ENCODE assay signal across 11 cellular contexts in the genomic region with DNA sequence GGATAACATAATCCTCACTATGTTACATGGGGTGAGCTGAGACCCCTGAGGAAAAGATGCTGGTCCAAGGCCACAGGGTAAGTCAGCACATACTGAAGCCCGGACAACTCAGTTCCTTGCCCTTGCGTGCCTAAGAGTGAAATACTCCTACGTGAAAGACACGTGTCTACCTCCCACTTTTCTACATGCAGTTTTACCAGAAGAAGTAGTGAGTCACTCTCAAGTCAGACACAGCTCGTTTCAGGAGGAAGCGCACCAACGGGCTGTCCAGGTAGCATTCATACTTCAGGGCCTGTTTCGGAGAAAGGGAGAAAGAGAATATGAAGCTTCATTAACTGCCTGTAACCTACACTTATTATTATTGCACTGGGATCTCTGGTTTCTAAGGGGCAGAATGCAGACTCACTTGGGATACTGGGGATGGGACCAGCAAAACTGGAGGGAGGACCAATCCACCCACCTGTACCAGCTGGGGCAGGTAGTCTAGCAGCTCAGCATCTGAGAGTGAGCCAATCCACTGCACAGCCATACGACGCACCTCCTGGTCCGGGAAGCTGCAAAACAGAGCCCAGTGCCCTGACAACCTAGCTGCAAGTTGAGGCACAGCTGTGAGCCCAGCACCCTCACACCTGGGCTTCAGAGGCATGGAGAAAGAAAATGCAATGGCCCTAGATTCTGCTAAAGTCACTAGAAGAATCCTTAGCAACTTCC. TPM values are rescaled to one million over a fixed set of nuclear protein-coding genes. Genes with fewer than 3 reads are reported as not detected.
DNase-seq lines count a peak whose midpoint lies in the region; ATAC-seq and TF ChIP-seq lines count a peak whose summit lies in the region.
"Had no signal": no experiment of that assay in that cellular context is flagged by ENCODE, and none has a peak within 500 bp of the region (broad histone marks: within the 10 kb centered on the region; RNA-seq: fewer than 3 reads in every experiment).

No MANE protein-coding gene starts in this region.

- intact Hi-C loops in activated T-helper 1 cell treated with anti-CD3 and anti-CD28 coated beads, Interleukin-12 subunit alpha, Interleukin-12 subunit beta, Interleukin-2, Interleukin-4 antibody, amounts not matched to agents 30 ng/mL and 10 ng/mL and 1 ng/mL, durations not matched to agents 14 hours and 24 hours and 36 hours (cut with micrococcal nuclease): loop anchor here (1.0 kb wide), 1 partner anchor 9 kb away; no protein-coding TSS in a partner anchor

- peak overlapping the region; percentile 88 for H3K27ac ChIP-seq in suprapubic skin

- H3K4me3 Mint-ChIP-seq in activated CD4-positive, alpha-beta T cell treated with anti-CD3 and anti-CD28 coated beads, Interleukin-2, amount 10 ng/mL, durations not matched to agents 7 days and 5 days: no peak overlapping the region
- H3K4me3 Mint-ChIP-seq in activated T-helper 1 cell treated with anti-CD3 and anti-CD28 coated beads, Interleukin-12 subunit alpha, Interleukin-12 subunit beta, Interleukin-2, Interleukin-4 antibody, amounts not matched to agents 30 ng/mL and 10 ng/mL and 1 ng/mL, durations not matched to agents 14 hours and 24 hours and 36 hours: peak overlapping the region; percentile 12
- H3K4me3 Mint-ChIP-seq in glutamatergic neuron (ENCODE audit: unreplicated experiment): peak overlapping the region; percentile 22

- DNase-seq in activated CD4-positive, alpha-beta T cell treated with anti-CD3 and anti-CD28 coated beads, Interleukin-2, amount 50 U/mL, for 48 hours: peak; percentile 33 to 50
- DNase-seq in activated CD4-positive, alpha-beta T cell treated with anti-CD3 and anti-CD28 coated beads, Interleukin-2, amount 10 ng/mL, durations not matched to agents 7 days and 5 days: no peak
- no peak for DNase-seq in activated T-helper 1 cell treated with anti-CD3 and anti-CD28 coated beads, Interleukin-12 subunit alpha, Interleukin-12 subunit beta, Interleukin-2, Interleukin-4 antibody, amounts not matched to agents 30 ng/mL and 10 ng/mL and 1 ng/mL, durations not matched to agents 14 hours and 24 hours and 36 hours (ENCODE audit: low spot score)
- no peak for DNase-seq in glutamatergic neuron
- no peak for DNase-seq in suprapubic skin (ENCODE audit: low spot score in 2 of 2)
- DNase-seq in NCI-H1092 treated with DMSO at 0.1 percent for 48 hours (lab: John Stamatoyannopoulos, UW): no peak
- no peak for DNase-seq in C1 segment of cervical spinal cord (lab: John Stamatoyannopoulos, UW)
- DNase-seq: DMS79 treated with DMSO at 0.1 percent for 48 hours, NCI-H1048 had no signal

- no peaks in the 10 kb centered on the region for H3K9me3 ChIP-seq in suprapubic skin
- H3K9me3 ChIP-seq: thyroid gland had no signal

- 60% methylated on average over 11 of the region's 11 CpGs for WGBS in suprapubic skin

- H3K36me3 Mint-ChIP-seq in activated CD4-positive, alpha-beta T cell treated with anti-CD3 and anti-CD28 coated beads, Interleukin-2, amount 10 ng/mL, durations not matched to agents 7 days and 5 days (ENCODE audit: low read depth): peaks cover 34% of the 10 kb centered on the region
- H3K36me3 Mint-ChIP-seq in activated T-helper 1 cell treated with anti-CD3 and anti-CD28 coated beads, Interleukin-12 subunit alpha, Interleukin-12 subunit beta, Interleukin-2, Interleukin-4 antibody, amounts not matched to agents 30 ng/mL and 10 ng/mL and 1 ng/mL, durations not matched to agents 14 hours and 24 hours and 36 hours (ENCODE audit: low read depth): peaks cover 41% of the 10 kb centered on the region
- peaks cover 13% of the 10 kb centered on the region for H3K36me3 Mint-ChIP-seq in glutamatergic neuron (ENCODE audit: unreplicated experiment)

- H3K36me3 ChIP-seq in suprapubic skin: peaks cover 55% of the 10 kb centered on the region

- H3K27me3 ChIP-seq in suprapubic skin: no peaks in the 10 kb centered on the region
- H3K27me3 ChIP-seq: thyroid gland had no signal

- no peaks in the 10 kb centered on the region for H3K27me3 Mint-ChIP-seq in activated CD4-positive, alpha-beta T cell treated with anti-CD3 and anti-CD28 coated beads, Interleukin-2, amount 10 ng/mL, durations not matched to agents 7 days and 5 days
- no peaks in the 10 kb centered on the region for H3K27me3 Mint-ChIP-seq in activated T-helper 1 cell treated with anti-CD3 and anti-CD28 coated beads, Interleukin-12 subunit alpha, Interleukin-12 subunit beta, Interleukin-2, Interleukin-4 antibody, amounts not matched to agents 30 ng/mL and 10 ng/mL and 1 ng/mL, durations not matched to agents 14 hours and 24 hours and 36 hours (ENCODE audit: insufficient read depth)
- H3K27me3 Mint-ChIP-seq in glutamatergic neuron (ENCODE audit: unreplicated experiment): peaks cover 32% of the 10 kb centered on the region

- no peak for TF ChIP-seq POLR2A in suprapubic skin (IDR thresholded peaks at IDR 0.05)

- peaks cover 60% of the 10 kb centered on the region for H3K4me1 ChIP-seq in suprapubic skin

- no peaks in the 10 kb centered on the region for H3K9me3 Mint-ChIP-seq in activated CD4-positive, alpha-beta T cell treated with anti-CD3 and anti-CD28 coated beads, Interleukin-2, amount 10 ng/mL, durations not matched to agents 7 days and 5 days
- H3K9me3 Mint-ChIP-seq in activated T-helper 1 cell treated with anti-CD3 and anti-CD28 coated beads, Interleukin-12 subunit alpha, Interleukin-12 subunit beta, Interleukin-2, Interleukin-4 antibody, amounts not matched to agents 30 ng/mL and 10 ng/mL and 1 ng/mL, durations not matched to agents 14 hours and 24 hours and 36 hours: no peaks in the 10 kb centered on the region
- H3K9me3 Mint-ChIP-seq in glutamatergic neuron (ENCODE audit: unreplicated experiment): peaks cover 36% of the 10 kb centered on the region

- H3K4me3 ChIP-seq in suprapubic skin: no peak overlapping the region
- H3K4me3 ChIP-seq: thyroid gland had no signal

- no peak overlapping the region for H3K27ac Mint-ChIP-seq in activated CD4-positive, alpha-beta T cell treated with anti-CD3 and anti-CD28 coated beads, Interleukin-2, amount 10 ng/mL, durations not matched to agents 7 days and 5 days
- H3K27ac Mint-ChIP-seq in activated T-helper 1 cell treated with anti-CD3 and anti-CD28 coated beads, Interleukin-12 subunit alpha, Interleukin-12 subunit beta, Interleukin-2, Interleukin-4 antibody, amounts not matched to agents 30 ng/mL and 10 ng/mL and 1 ng/mL, durations not matched to agents 14 hours and 24 hours and 36 hours: peak overlapping the region; percentile 72
- no peak overlapping the region for H3K27ac Mint-ChIP-seq in glutamatergic neuron (ENCODE audit: unreplicated experiment)

- ATAC-seq in HG03521 (IDR thresholded peaks at IDR 0.05; ENCODE audit: unreplicated experiment): no peak

- CTCF ChIA-PET in activated CD4-positive, alpha-beta T cell treated with anti-CD3 and anti-CD28 coated beads, Interleukin-2, amount 10 ng/mL, durations not matched to agents 7 days and 5 days (lab: Charles Lee): interaction anchor here (0.5 to 8.1 kb wide), 14 partner anchors 9 to 363 kb away, joined by 3 to 106 read pairs (median 4); a partner anchor contains a TSS

- TF ChIP-seq EP300 in suprapubic skin (IDR thresholded peaks at IDR 0.05): no peak

- peaks cover 25% of the 10 kb centered on the region for H3K4me1 Mint-ChIP-seq in activated CD4-positive, alpha-beta T cell treated with anti-CD3 and anti-CD28 coated beads, Interleukin-2, amount 10 ng/mL, durations not matched to agents 7 days and 5 days
- H3K4me1 Mint-ChIP-seq in activated T-helper 1 cell treated with anti-CD3 and anti-CD28 coated beads, Interleukin-12 subunit alpha, Interleukin-12 subunit beta, Interleukin-2, Interleukin-4 antibody, amounts not matched to agents 30 ng/mL and 10 ng/mL and 1 ng/mL, durations not matched to agents 14 hours and 24 hours and 36 hours (ENCODE audit: low read depth): peaks cover 27% of the 10 kb centered on the region
- H3K4me1 Mint-ChIP-seq in glutamatergic neuron (ENCODE audit: low read depth, unreplicated experiment): peaks cover 69% of the 10 kb centered on the region

- no peak for TF ChIP-seq CTCF in glutamatergic neuron (IDR thresholded peaks at IDR 0.05; ENCODE audit: partially characterized antibody, unreplicated experiment)
- TF ChIP-seq CTCF in suprapubic skin (IDR thresholded peaks at IDR 0.05): no peak

- POLR2A ChIA-PET in activated CD4-positive, alpha-beta T cell treated with anti-CD3 and anti-CD28 coated beads, Interleukin-2, amount 10 ng/mL, durations not matched to agents 7 days and 5 days (lab: Charles Lee): no interaction called here

RNA-seq across cellular contexts. Expression of a gene that starts 32.4 kb away (rescaled TPM):
- total RNA-seq in activated CD4-positive, alpha-beta T cell treated with anti-CD3 and anti-CD28 coated beads, Interleukin-2, amount 10 ng/mL, durations not matched to agents 7 days and 5 days: 10 to 100 TPM; 62.5 to 70.6 TPM
- total RNA-seq in activated T-helper 1 cell treated with anti-CD3 and anti-CD28 coated beads, Interleukin-12 subunit alpha, Interleukin-12 subunit beta, Interleukin-2, Interleukin-4 antibody, amounts not matched to agents 30 ng/mL and 10 ng/mL and 1 ng/mL, durations not matched to agents 14 hours and 24 hours and 36 hours: 75.8 and 76.2 TPM in 2 replicates
- total RNA-seq in glutamatergic neuron (ENCODE audit: unreplicated experiment) (45.3 TPM), suprapubic skin (10 to 100 TPM; 51.2 to 66.4 (median 56.7) TPM)

RNA-seq across cellular contexts. Expression of a gene that starts 50.6 kb away (rescaled TPM):
- 10 to 100 TPM; 27.4 to 28.9 TPM for total RNA-seq in activated CD4-positive, alpha-beta T cell treated with anti-CD3 and anti-CD28 coated beads, Interleukin-2, amount 10 ng/mL, durations not matched to agents 7 days and 5 days
- 21.8 and 24.1 TPM in 2 replicates for total RNA-seq in activated T-helper 1 cell treated with anti-CD3 and anti-CD28 coated beads, Interleukin-12 subunit alpha, Interleukin-12 subunit beta, Interleukin-2, Interleukin-4 antibody, amounts not matched to agents 30 ng/mL and 10 ng/mL and 1 ng/mL, durations not matched to agents 14 hours and 24 hours and 36 hours
- 156 TPM for total RNA-seq in glutamatergic neuron (ENCODE audit: unreplicated experiment)
- total RNA-seq in suprapubic skin: 100 to 1,000 TPM in 2 of 4 donors, 10 to 100 TPM in 2; 70.7 to 162 (median 94.5) TPM

Comparison
In these comparisons a context has a peak if more than half of its experiments do, and no peak if none do; other contexts are left out.
1. DNase-seq: peak in activated CD4-positive, alpha-beta T cell treated with anti-CD3 and anti-CD28 coated beads, Interleukin-2, amount 50 U/mL, for 48 hours (2 of 2); none in activated CD4-positive, alpha-beta T cell treated with anti-CD3 and anti-CD28 coated beads, Interleukin-2, amount 10 ng/mL, durations not matched to agents 7 days and 5 days (single experiment), activated T-helper 1 cell treated with anti-CD3 and anti-CD28 coated beads, Interleukin-12 subunit alpha, Interleukin-12 subunit beta, Interleukin-2, Interleukin-4 antibody, amounts not matched to agents 30 ng/mL and 10 ng/mL and 1 ng/mL, durations not matched to agents 14 hours and 24 hours and 36 hours (single experiment), glutamatergic neuron (single experiment), suprapubic skin (0 of 2), NCI-H1092 treated with DMSO at 0.1 percent for 48 hours (single experiment) and C1 segment of cervical spinal cord (0 of 14).